1 cellular context compared by ENCODE assay signal in the genomic region with DNA sequence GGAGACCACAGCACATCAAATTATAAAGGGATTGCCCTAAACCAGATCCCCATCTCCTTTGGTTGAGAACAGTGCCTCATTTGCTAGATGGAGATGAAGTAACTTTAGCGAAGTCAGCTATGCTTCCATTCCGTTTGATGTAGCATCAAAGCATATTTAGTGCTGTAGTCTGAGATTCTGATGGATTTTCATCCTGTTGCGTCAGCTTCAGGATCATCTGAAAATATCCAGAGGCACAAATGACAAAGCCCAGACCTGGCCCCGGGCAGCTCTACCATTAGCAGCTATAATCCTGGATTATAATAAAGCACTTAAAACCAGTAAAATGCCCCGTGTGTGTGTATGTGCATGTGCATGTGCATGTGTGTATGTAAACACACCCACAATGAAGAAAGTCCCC.
A peak's percentile ranks its signal among the peaks of the same experiment; 100 is the strongest.
TF ChIP-seq lines count a peak whose summit lies in the region.

No MANE protein-coding gene starts in this region.

TF ChIP-seq in SK-N-SH treated with all-trans-retinoic acid at 6 μM for 48 hours, 23 proteins besides CTCF, POLR2A, EP300 and RAD21 (continued from another document):
- TF ChIP-seq PATZ1 (CRISPR knock-in tag; IDR thresholded peaks at IDR 0.05; ENCODE audit: borderline replicate concordance) = peak; percentile 68; the same call in 1 of the 2 replicates
- peak; percentile 94 for TF ChIP-seq ISL1 (CRISPR knock-in tag; IDR thresholded peaks at IDR 0.05)
- TF ChIP-seq, protein P1, sequence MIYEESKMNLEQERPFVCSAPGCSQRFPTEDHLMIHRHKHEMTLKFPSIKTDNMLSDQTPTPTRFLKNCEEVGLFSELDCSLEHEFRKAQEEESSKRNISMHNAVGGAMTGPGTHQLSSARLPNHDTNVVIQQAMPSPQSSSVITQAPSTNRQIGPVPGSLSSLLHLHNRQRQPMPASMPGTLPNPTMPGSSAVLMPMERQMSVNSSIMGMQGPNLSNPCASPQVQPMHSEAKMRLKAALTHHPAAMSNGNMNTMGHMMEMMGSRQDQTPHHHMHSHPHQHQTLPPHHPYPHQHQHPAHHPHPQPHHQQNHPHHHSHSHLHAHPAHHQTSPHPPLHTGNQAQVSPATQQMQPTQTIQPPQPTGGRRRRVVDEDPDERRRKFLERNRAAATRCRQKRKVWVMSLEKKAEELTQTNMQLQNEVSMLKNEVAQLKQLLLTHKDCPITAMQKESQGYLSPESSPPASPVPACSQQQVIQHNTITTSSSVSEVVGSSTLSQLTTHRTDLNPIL (CRISPR knock-in tag; IDR thresholded peaks at IDR 0.05; ENCODE audit: low read depth) = 0 out of 2 replicates have a peak, but pooled peaks have one; percentile 46
- no peak for TF ChIP-seq CSRNP3 (CRISPR knock-in tag; IDR thresholded peaks at IDR 0.05)
- peak; percentile 70; the same call in 1 of the 2 replicates for TF ChIP-seq TSHZ2 (CRISPR knock-in tag; IDR thresholded peaks at IDR 0.05)
